In genomic region chr2:67309281-67309680, GRCh38 we compare ENCODE assay signal across 19 cellular contexts.
DNase-seq lines count a peak whose midpoint lies in the region; ATAC-seq and TF ChIP-seq lines count a peak whose summit lies in the region.
"Had no signal": no experiment of that assay in that cellular context is flagged by ENCODE, and none has a peak within 500 bp of the region (broad histone marks: within the 10 kb centered on the region; RNA-seq: fewer than 3 reads in every experiment).

No MANE protein-coding gene starts in this region.

- H3K27ac ChIP-seq in testis = no peak overlapping the region
- H3K27ac ChIP-seq: ascending aorta had no signal

- WGBS in testis, 2 donors = 93 to 94% methylated on average over 1 of the region's 1 CpG

- H3K4me1 ChIP-seq in mucosa of descending colon (ENCODE audit: low read depth) (no peaks in the 10 kb centered on the region), testis (no peaks in the 10 kb centered on the region)

- H3K9me3 ChIP-seq in mucosa of descending colon (no peaks in the 10 kb centered on the region), testis (no peaks in the 10 kb centered on the region)
- H3K9me3 ChIP-seq: ascending aorta had no signal

- H3K36me3 ChIP-seq in mucosa of descending colon (ENCODE audit: low read depth) (no peaks in the 10 kb centered on the region), testis (ENCODE audit: low read depth, missing control alignments) (no peaks in the 10 kb centered on the region)
- H3K36me3 ChIP-seq: ascending aorta had no signal

- DNase-seq in EH (ENCODE audit: low read depth) (peak; percentile 65), M059J (ENCODE audit: low read depth) (peak; percentile 34), fibroblast of pulmonary artery (ENCODE audit: low read depth) (peak; percentile 31), mucosa of descending colon (no peak), testis (no peak)
- DNase-seq in stimulated activated CD4-positive, alpha-beta T cell treated with anti-CD3 and anti-CD28 coated beads, Interleukin-1b, Interleukin-23, amount 100 ng/mL, for 48 hours = no peak
- DNase-seq: activated CD4-positive, CD25-positive, alpha-beta regulatory T cell; activated CD8-positive, alpha-beta T cell treated with anti-CD3 and anti-CD28 coated beads, Interleukin-2, amount 10 ng/mL, durations not matched to agents 7 days and 5 days; activated naive CD4-positive, alpha-beta T cell treated with anti-CD3 and anti-CD28 coated beads, Interleukin-2, amount 10 ng/mL, durations not matched to agents 7 days and 5 days; activated T-cell treated with anti-CD3 and anti-CD28 coated beads, Interleukin-2, amount 50 U/mL, for 4 hours; AML-193; NCI-H1436; NCI-H82; stimulated activated CD4-positive, alpha-beta T cell treated with anti-CD3 and anti-CD28 coated beads, Interleukin-15, amount 100 ng/mL, for 24 hours had no signal

- H3K27me3 ChIP-seq in testis = no peaks in the 10 kb centered on the region
- H3K27me3 ChIP-seq: ascending aorta had no signal

- peak; percentile 33 for ATAC-seq in mucosa of descending colon
- ATAC-seq in HG03520 (IDR thresholded peaks at IDR 0.05; ENCODE audit: unreplicated experiment) = no peak
- ATAC-seq in GM21619 (IDR thresholded peaks at IDR 0.05; ENCODE audit: unreplicated experiment) = no peak
- ATAC-seq: activated CD8-positive, alpha-beta T cell treated with anti-CD3 and anti-CD28 coated beads, Interleukin-2, amount 10 ng/mL, durations not matched to agents 7 days and 5 days; activated T-cell treated with anti-CD3 and anti-CD28 coated beads, Interleukin-2, amount 50 U/mL, for 4 hours; GM23338; stimulated activated memory B cell treated with anti-CD40 and anti-IgM and Interleukin-4, amounts not matched to agents 10 μg/mL and 1 μg/mL and 100 μg/mL, for 72 hours had no signal

- H3K4me3 ChIP-seq in fibroblast of pulmonary artery (replicated peaks; ENCODE audit: low read depth, low read length) = no peak overlapping the region
- H3K4me3 ChIP-seq in mucosa of descending colon = no peak overlapping the region
- H3K4me3 ChIP-seq in testis = no peak overlapping the region
- H3K4me3 ChIP-seq: ascending aorta, GM23338 had no signal

- intact Hi-C loops in mucosa of descending colon (cut with DNase I, micrococcal nuclease) = no loop called here
- intact Hi-C loops in testis (cut with DNase I; ENCODE audit: low total_unique reads) = no loop called here

- TF ChIP-seq POLR2A in testis (IDR thresholded peaks at IDR 0.05) = no peak

- no peak for TF ChIP-seq CTCF in fibroblast of pulmonary artery (IDR thresholded peaks at IDR 0.05; ENCODE audit: low read length, missing control alignments)
- no peak for TF ChIP-seq CTCF in mucosa of descending colon (IDR thresholded peaks at IDR 0.05)
- TF ChIP-seq CTCF in testis (IDR thresholded peaks at IDR 0.05) = no peak

Comparison
In these comparisons a context has a peak if more than half of its experiments do, and no peak if none do; other contexts are left out.
1. DNase-seq: peak in EH (single experiment), M059J (single experiment) and fibroblast of pulmonary artery (single experiment); none in mucosa of descending colon (0 of 3), testis (single experiment) and stimulated activated CD4-positive, alpha-beta T cell treated with anti-CD3 and anti-CD28 coated beads, Interleukin-1b, Interleukin-23, amount 100 ng/mL, for 48 hours (single experiment).